In genomic region chr6:117613920-117614535, GRCh38 we compare ENCODE assay signal across 18 cellular contexts. TPM values are rescaled to one million over a fixed set of nuclear protein-coding genes. Genes with fewer than 3 reads are reported as not detected.
DNase-seq lines count a peak whose midpoint lies in the region; ATAC-seq and TF ChIP-seq lines count a peak whose summit lies in the region.
"Had no signal": no experiment of that assay in that cellular context is flagged by ENCODE, and none has a peak within 500 bp of the region (broad histone marks: within the 10 kb centered on the region; RNA-seq: fewer than 3 reads in every experiment).

No MANE protein-coding gene starts in this region.

- peak in 1 of 5 donors; percentile 13 for DNase-seq in CD4-positive, alpha-beta memory T cell
- DNase-seq in HFFc6: no peak
- DNase-seq in T-helper 2 cell treated with Interferon-gamma antibody and Interleukin-4, amounts not matched to agents 5 μg/mL and 100 μg/mL, for 36 hours (ENCODE audit: low spot score): no peak
- no peak for DNase-seq in mesenchymal stem cell
- no peak for DNase-seq in head of caudate nucleus
- no peak for DNase-seq in activated CD4-positive, alpha-beta T cell treated with anti-CD3 and anti-CD28 coated beads, Interleukin-2, amount 10 ng/mL, durations not matched to agents 24 days and 14 days
- no peak for DNase-seq in NCI-H510A (lab: John Stamatoyannopoulos, UW)
- DNase-seq: activated effector memory CD4-positive, alpha-beta T cell treated with Interleukin-2 at 50 U/mL for 16 hours; heart left ventricle; NCI-H1436; OCI-M1; stimulated activated CD4-positive, alpha-beta T cell treated with anti-CD3 and anti-CD28 coated beads, Interleukin-2, amount 100 ng/mL, for 48 hours; SW 1271 had no signal

- no peak overlapping the region for H4K91ac ChIP-seq in mesenchymal stem cell (ENCODE audit: low read length)

- no peak overlapping the region for H2AK5ac ChIP-seq in mesenchymal stem cell (ENCODE audit: low read length, severe bottlenecking)

- no peak overlapping the region for H3K14ac ChIP-seq in mesenchymal stem cell (ENCODE audit: low read length in 2 of 2)

- H3K27ac Mint-ChIP-seq in CD4-positive, alpha-beta memory T cell: no peak overlapping the region
- H3K27ac Mint-ChIP-seq in HFFc6: peak overlapping the region; percentile 30; the same call in 1 of the 2 replicates
- peak overlapping the region; percentile 71 for H3K27ac Mint-ChIP-seq in T-helper 2 cell treated with Interferon-gamma antibody and Interleukin-4, amounts not matched to agents 5 μg/mL and 100 μg/mL, for 36 hours
- H3K27ac Mint-ChIP-seq in activated CD4-positive, alpha-beta T cell treated with anti-CD3 and anti-CD28 coated beads, Interleukin-2, amount 10 ng/mL, durations not matched to agents 24 days and 14 days: no peak overlapping the region
- H3K27ac Mint-ChIP-seq: nephron had no signal

- ATAC-seq in GM19328 (IDR thresholded peaks at IDR 0.05; ENCODE audit: unreplicated experiment): no peak
- ATAC-seq: heart left ventricle, left lobe of liver had no signal

- H3K23ac ChIP-seq in mesenchymal stem cell (ENCODE audit: low read length in 2 of 2): no peak overlapping the region

- H3K36me3 Mint-ChIP-seq in CD4-positive, alpha-beta memory T cell: no peaks in the 10 kb centered on the region
- no peaks in the 10 kb centered on the region for H3K36me3 Mint-ChIP-seq in HFFc6 (ENCODE audit: low read depth)
- H3K36me3 Mint-ChIP-seq in T-helper 2 cell treated with Interferon-gamma antibody and Interleukin-4, amounts not matched to agents 5 μg/mL and 100 μg/mL, for 36 hours (ENCODE audit: low read depth): no peaks in the 10 kb centered on the region
- H3K36me3 Mint-ChIP-seq in activated CD4-positive, alpha-beta T cell treated with anti-CD3 and anti-CD28 coated beads, Interleukin-2, amount 10 ng/mL, durations not matched to agents 24 days and 14 days (ENCODE audit: low read depth): no peaks in the 10 kb centered on the region

- H3K27me3 Mint-ChIP-seq in CD4-positive, alpha-beta memory T cell: peaks cover 3 to 10% of the 10 kb centered on the region in 2 donors
- H3K27me3 Mint-ChIP-seq in HFFc6 (ENCODE audit: insufficient read depth): peaks cover 3% of the 10 kb centered on the region
- H3K27me3 Mint-ChIP-seq in T-helper 2 cell treated with Interferon-gamma antibody and Interleukin-4, amounts not matched to agents 5 μg/mL and 100 μg/mL, for 36 hours (ENCODE audit: low read depth): no peaks in the 10 kb centered on the region
- peaks cover 9% of the 10 kb centered on the region for H3K27me3 Mint-ChIP-seq in activated CD4-positive, alpha-beta T cell treated with anti-CD3 and anti-CD28 coated beads, Interleukin-2, amount 10 ng/mL, durations not matched to agents 24 days and 14 days

- H3K4me3 ChIP-seq in CD4-positive, alpha-beta memory T cell (ENCODE audit: low read length in 2 of 2): no peak overlapping the region
- H3K4me3 ChIP-seq in mesenchymal stem cell (ENCODE audit: insufficient read depth in 1 of 2, low read depth in 1 of 2, low read length in 2 of 2): no peak overlapping the region
- H3K4me3 ChIP-seq: BLaER1 treated with 17β-estradiol and CSF1 and Interleukin-3, amounts not matched to agents 10 nM and 100 nM; cardiac muscle cell; heart left ventricle had no signal

- WGBS in mesenchymal stem cell: 59% methylated on average over 3 of the region's 4 CpGs

- H2AFZ ChIP-seq in mesenchymal stem cell (ENCODE audit: low read depth, low read length): no peak overlapping the region

- H4K8ac ChIP-seq in mesenchymal stem cell (ENCODE audit: low read length): no peak overlapping the region

- no peak for TF ChIP-seq CTCF in HFFc6 (IDR thresholded peaks at IDR 0.05)

- no peak overlapping the region for H3K9ac ChIP-seq in mesenchymal stem cell (ENCODE audit: low read length)
- H3K9ac ChIP-seq: BLaER1 treated with 17β-estradiol and CSF1 and Interleukin-3, amounts not matched to agents 10 nM and 100 nM had no signal

- H3K4me1 Mint-ChIP-seq in CD4-positive, alpha-beta memory T cell: peaks cover 8 to 37% (median 21%) of the 10 kb centered on the region in 4 donors
- peaks cover 33% of the 10 kb centered on the region for H3K4me1 Mint-ChIP-seq in HFFc6 (ENCODE audit: low read depth)
- H3K4me1 Mint-ChIP-seq in T-helper 2 cell treated with Interferon-gamma antibody and Interleukin-4, amounts not matched to agents 5 μg/mL and 100 μg/mL, for 36 hours (ENCODE audit: low read depth): peaks cover 13% of the 10 kb centered on the region
- H3K4me1 Mint-ChIP-seq in activated CD4-positive, alpha-beta T cell treated with anti-CD3 and anti-CD28 coated beads, Interleukin-2, amount 10 ng/mL, durations not matched to agents 24 days and 14 days: peaks cover 10% of the 10 kb centered on the region
- H3K4me1 Mint-ChIP-seq: nephron had no signal

- H3K9me3 ChIP-seq in CD4-positive, alpha-beta memory T cell (ENCODE audit: control insufficient read depth in 1 of 2, low read length in 2 of 2): no peaks in the 10 kb centered on the region
- H3K9me3 ChIP-seq in mesenchymal stem cell (ENCODE audit: control insufficient read depth, low read length): no peaks in the 10 kb centered on the region
- H3K9me3 ChIP-seq: BLaER1 treated with 17β-estradiol and CSF1 and Interleukin-3, amounts not matched to agents 10 nM and 100 nM; heart left ventricle had no signal

- H3K4me1 ChIP-seq in CD4-positive, alpha-beta memory T cell (ENCODE audit: insufficient read depth, low read length): peaks cover 15% of the 10 kb centered on the region
- no peaks in the 10 kb centered on the region for H3K4me1 ChIP-seq in mesenchymal stem cell (ENCODE audit: control insufficient read depth, insufficient read depth, low read depth, low read length)
- H3K4me1 ChIP-seq: heart left ventricle had no signal

- peak overlapping the region; percentile 10 for H3K4me2 ChIP-seq in mesenchymal stem cell (ENCODE audit: low read length, poor library complexity, severe bottlenecking)

- no peak overlapping the region for H3K4ac ChIP-seq in mesenchymal stem cell (ENCODE audit: low read depth in 1 of 2, low read length in 2 of 2)

- POLR2A ChIA-PET in CD4-positive, alpha-beta memory T cell (lab: Charles Lee; ENCODE audit: partially characterized antibody): interaction anchor here (0.8 kb wide), 1 partner anchor 64 kb away, joined by 3 read pairs; no protein-coding TSS in a partner anchor

- H3K36me3 ChIP-seq in CD4-positive, alpha-beta memory T cell (ENCODE audit: insufficient read depth, low read length): no peaks in the 10 kb centered on the region
- H3K36me3 ChIP-seq in mesenchymal stem cell (ENCODE audit: control insufficient read depth in 1 of 2, insufficient read depth in 2 of 2, low read depth in 1 of 2, low read length in 2 of 2): no peaks in the 10 kb centered on the region
- H3K36me3 ChIP-seq: BLaER1 treated with 17β-estradiol and CSF1 and Interleukin-3, amounts not matched to agents 10 nM and 100 nM; cardiac muscle cell; heart left ventricle had no signal

- peak overlapping the region in 5 of 8 donors; percentile 17 to 43 (median 36) for H3K4me3 Mint-ChIP-seq in CD4-positive, alpha-beta memory T cell
- H3K4me3 Mint-ChIP-seq in HFFc6: peak overlapping the region; percentile 63; the same call in 1 of the 2 replicates
- peak overlapping the region; percentile 47 for H3K4me3 Mint-ChIP-seq in T-helper 2 cell treated with Interferon-gamma antibody and Interleukin-4, amounts not matched to agents 5 μg/mL and 100 μg/mL, for 36 hours
- no peak overlapping the region for H3K4me3 Mint-ChIP-seq in activated CD4-positive, alpha-beta T cell treated with anti-CD3 and anti-CD28 coated beads, Interleukin-2, amount 10 ng/mL, durations not matched to agents 24 days and 14 days
- H3K4me3 Mint-ChIP-seq: nephron had no signal

- H3K27ac ChIP-seq in CD4-positive, alpha-beta memory T cell (ENCODE audit: low read depth, low read length): no peak overlapping the region
- no peak overlapping the region for H3K27ac ChIP-seq in mesenchymal stem cell (ENCODE audit: low read length, poor library complexity, severe bottlenecking)
- H3K27ac ChIP-seq: BLaER1 treated with 17β-estradiol and CSF1 and Interleukin-3, amounts not matched to agents 10 nM and 100 nM; cardiac muscle cell; heart left ventricle had no signal

- CTCF ChIA-PET in CD4-positive, alpha-beta memory T cell (lab: Charles Lee; ENCODE audit: partially characterized antibody): interaction anchor here (3.2 kb wide), 1 partner anchor 9 kb away, joined by 11 read pairs; no protein-coding TSS in a partner anchor

- no peak overlapping the region for H2BK12ac ChIP-seq in mesenchymal stem cell (ENCODE audit: low read length in 2 of 2)

- H3K9me3 Mint-ChIP-seq in CD4-positive, alpha-beta memory T cell: peaks cover 0 to 2% (median 0%) of the 10 kb centered on the region in 8 donors
- H3K9me3 Mint-ChIP-seq in HFFc6: no peaks in the 10 kb centered on the region
- H3K9me3 Mint-ChIP-seq in T-helper 2 cell treated with Interferon-gamma antibody and Interleukin-4, amounts not matched to agents 5 μg/mL and 100 μg/mL, for 36 hours: no peaks in the 10 kb centered on the region
- H3K9me3 Mint-ChIP-seq in activated CD4-positive, alpha-beta T cell treated with anti-CD3 and anti-CD28 coated beads, Interleukin-2, amount 10 ng/mL, durations not matched to agents 24 days and 14 days: peaks cover 6% of the 10 kb centered on the region
- H3K9me3 Mint-ChIP-seq: nephron had no signal

- no peak overlapping the region for H2BK120ac ChIP-seq in mesenchymal stem cell (ENCODE audit: low read depth, low read length)

- intact Hi-C loops in CD4-positive, alpha-beta memory T cell (cut with micrococcal nuclease): no loop called here
- intact Hi-C loops in head of caudate nucleus (cut with DNase I): no loop called here
- intact Hi-C loops in activated CD4-positive, alpha-beta T cell treated with anti-CD3 and anti-CD28 coated beads, Interleukin-2, amount 10 ng/mL, durations not matched to agents 24 days and 14 days (cut with micrococcal nuclease): no loop called here

- H3K79me1 ChIP-seq in mesenchymal stem cell (replicated peaks; ENCODE audit: low read length, poor library complexity, severe bottlenecking): no peaks in the 10 kb centered on the region

- H2BK5ac ChIP-seq in mesenchymal stem cell (ENCODE audit: low read depth, low read length, poor library complexity, severe bottlenecking): peak overlapping the region; percentile 4

- no peak overlapping the region for H3K18ac ChIP-seq in mesenchymal stem cell (ENCODE audit: low read depth in 1 of 2, low read length in 2 of 2)

- H2BK15ac ChIP-seq in mesenchymal stem cell (ENCODE audit: low read depth, poor library complexity, severe bottlenecking): no peak overlapping the region

- peaks cover 4% of the 10 kb centered on the region for H3K27me3 ChIP-seq in CD4-positive, alpha-beta memory T cell (ENCODE audit: insufficient read depth, low read length)
- H3K27me3 ChIP-seq in mesenchymal stem cell (ENCODE audit: control insufficient read depth in 1 of 2, insufficient read depth in 1 of 2, low read length in 2 of 2): no peaks in the 10 kb centered on the region
- H3K27me3 ChIP-seq: BLaER1 treated with 17β-estradiol and CSF1 and Interleukin-3, amounts not matched to agents 10 nM and 100 nM; cardiac muscle cell had no signal

RNA-seq across cellular contexts. Expression of gene GOPC, which starts 11.7 kb away (rescaled TPM):
- total RNA-seq in CD4-positive, alpha-beta memory T cell: 10 to 100 TPM; 37.7 to 37.8 TPM
- polyA plus RNA-seq in CD4-positive, alpha-beta memory T cell: 10 to 100 TPM; 14.6 to 15.5 TPM
- total RNA-seq in HFFc6 (2021; fragmentation: NEBNext Ultra II Directional; extraction: Animal tissue kit (Norgen Biotek cat#: 25700)): 10 to 100 TPM; 40.5 to 51.8 (median 45.4) TPM
- polyA plus RNA-seq in mesenchymal stem cell (2013, experiment 1 of 2): 17.0 TPM
- polyA plus RNA-seq in mesenchymal stem cell (2013, experiment 2 of 2): 17.2 TPM
- total RNA-seq in activated CD4-positive, alpha-beta T cell treated with anti-CD3 and anti-CD28 coated beads, Interleukin-2, amount 10 ng/mL, durations not matched to agents 24 days and 14 days: 22.2 TPM in 2 replicates

Comparison
In these comparisons a context has a peak if more than half of its experiments do, and no peak if none do; other contexts are left out.
1. H3K27ac Mint-ChIP-seq: peak in HFFc6 (single experiment) and T-helper 2 cell treated with Interferon-gamma antibody and Interleukin-4, amounts not matched to agents 5 μg/mL and 100 μg/mL, for 36 hours (single experiment); none in CD4-positive, alpha-beta memory T cell (0 of 7) and activated CD4-positive, alpha-beta T cell treated with anti-CD3 and anti-CD28 coated beads, Interleukin-2, amount 10 ng/mL, durations not matched to agents 24 days and 14 days (single experiment).